In genomic region chr5:66639036-66639435, GRCh38 we compare ENCODE assay signal across 20 cellular contexts.
"Had no signal": no experiment of that assay in that cellular context is flagged by ENCODE, and none has a peak within 500 bp of the region (broad histone marks: within the 10 kb centered on the region; RNA-seq: fewer than 3 reads in every experiment).

No MANE protein-coding gene starts in this region.

- H3K27me3 ChIP-seq: body of pancreas, hepatocyte, sigmoid colon had no signal

- H2AFZ ChIP-seq: hepatocyte had no signal

- ATAC-seq: activated CD8-positive, alpha-beta memory T cell treated with anti-CD3 and anti-CD28 coated beads, Interleukin-2, amount 10 ng/mL, durations not matched to agents 7 days and 5 days; activated T-helper 17 cell treated with anti-CD3 and anti-CD28 coated beads, Interleukin-2, amount 50 U/mL, for 72 hours; body of pancreas; effector memory CD8-positive, alpha-beta T cell; left cardiac atrium; lower lobe of right lung had no signal

- H3K36me3 ChIP-seq: lower lobe of right lung, sigmoid colon had no signal

- H3K9me3 ChIP-seq: body of pancreas, sigmoid colon had no signal

- H3K79me2 ChIP-seq: hepatocyte had no signal

- H3K4me2 ChIP-seq: hepatocyte had no signal

- DNase-seq: activated CD4-positive, alpha-beta memory T cell treated with anti-CD3 and anti-CD28 coated beads, Interleukin-2, amount 10 ng/mL, durations not matched to agents 7 days and 5 days; activated CD4-positive, alpha-beta T cell treated with anti-CD3 and anti-CD28 coated beads for 48 hours; activated CD4-positive, CD25-positive, alpha-beta regulatory T cell; activated CD8-positive, alpha-beta memory T cell treated with anti-CD3 and anti-CD28 coated beads, Interleukin-2, amount 10 ng/mL, durations not matched to agents 7 days and 5 days; activated naive CD4-positive, alpha-beta T cell; activated naive CD8-positive, alpha-beta T cell treated with anti-CD3 and anti-CD28 coated beads for 36 hours; activated T-cell treated with anti-CD3 and anti-CD28 coated beads, Interleukin-2, amount 50 U/mL, for 1 hour; amniotic stem cell; body of pancreas; dermis blood vessel endothelial cell; effector memory CD8-positive, alpha-beta T cell; foreskin fibroblast; left cardiac atrium; lower lobe of right lung; sigmoid colon; stimulated activated CD4-positive, alpha-beta T cell treated with anti-CD3 and anti-CD28 coated beads, Interleukin-4, amount 100 ng/mL, for 4 hours; stimulated activated naive B cell treated with anti-CD40 and anti-IgM and Interleukin-4, amounts not matched to agents 10 μg/mL and 1 μg/mL and 100 μg/mL, for 72 hours had no signal

- H3K27ac ChIP-seq: body of pancreas, epithelial cell of prostate, hepatocyte, lower lobe of right lung, sigmoid colon had no signal

- H3K4me3 ChIP-seq: body of pancreas, hepatocyte, lower lobe of right lung, sigmoid colon had no signal

- H3K4me1 ChIP-seq: body of pancreas, lower lobe of right lung, sigmoid colon had no signal
